In the genomic region with DNA sequence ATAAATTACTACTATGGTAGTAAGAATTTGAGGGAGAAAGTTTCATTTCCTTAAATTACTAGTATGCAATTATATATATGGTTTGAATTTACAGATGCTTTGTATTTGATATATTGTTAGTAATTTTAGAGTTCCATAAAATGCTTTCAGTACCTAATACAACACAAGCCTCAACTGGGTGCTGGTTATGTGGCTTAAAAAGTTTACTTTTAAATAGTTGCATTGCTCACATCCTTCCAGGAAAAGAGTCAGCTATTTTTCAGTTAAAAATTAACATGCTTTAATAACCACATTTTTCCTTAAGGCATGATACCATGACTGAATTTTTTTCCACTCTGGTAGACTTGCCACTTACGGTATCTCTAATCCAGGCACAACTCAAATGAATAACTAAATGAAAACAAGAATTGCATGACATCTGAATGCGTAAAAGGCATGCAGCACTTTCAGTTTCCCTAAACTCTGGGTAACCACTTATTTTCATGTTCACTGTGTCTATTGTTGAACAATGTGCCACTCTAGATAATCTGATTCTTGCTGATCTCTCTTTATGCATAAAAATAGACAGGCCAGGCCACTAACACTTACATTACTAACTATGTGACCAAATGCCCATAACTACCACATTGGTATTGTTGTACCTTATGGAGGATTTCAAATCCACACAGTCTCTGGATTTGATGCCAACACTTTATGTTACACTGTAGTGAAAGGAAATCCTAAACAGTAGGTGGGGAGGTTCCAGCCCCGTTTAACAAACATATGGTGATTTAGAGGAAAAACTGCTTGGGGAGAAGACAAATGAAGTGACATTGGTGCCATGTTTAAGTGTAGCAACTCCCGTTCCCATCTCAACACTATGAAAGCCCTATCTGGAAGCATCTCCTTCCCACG, we compare ENCODE assay signal across 8 cellular contexts. TPM values are rescaled to one million over a fixed set of nuclear protein-coding genes. Genes with fewer than 3 reads are reported as not detected.
DNase-seq lines count a peak whose midpoint lies in the region; ATAC-seq and TF ChIP-seq lines count a peak whose summit lies in the region.

No MANE protein-coding gene starts in this region.

- peak overlapping the region; percentile 1; the same call in 1 of the 2 replicates for H3K27ac ChIP-seq in GM23248
- no peak overlapping the region for H3K27ac ChIP-seq in OCI-LY7 (ENCODE audit: low read depth, low read length, poor library complexity, severe bottlenecking)
- H3K27ac ChIP-seq in substantia nigra (ENCODE audit: low read depth, low read length, poor library complexity, severe bottlenecking) = no peak overlapping the region
- no peak overlapping the region for H3K27ac ChIP-seq in RWPE1

- no TSS peak for BruUV-seq in OCI-LY7 (replicated peaks; lab: Mats Ljungman, UMichigan)

- H3K4me3 ChIP-seq in GM23248 (peak overlapping the region; percentile 36; the same call in 1 of the 2 replicates), OCI-LY7 (ENCODE audit: low read depth, low read length, poor library complexity, severe bottlenecking) (peak overlapping the region; percentile 46)

- peak; percentile 99 for ATAC-seq in GM18517 (IDR thresholded peaks at IDR 0.05; ENCODE audit: unreplicated experiment)

- H3F3A ChIP-seq in GM23248 (ENCODE audit: insufficient read depth) = no peaks in the 10 kb centered on the region

- intact Hi-C loops in OCI-LY7 (cut with micrococcal nuclease; ENCODE audit: unreplicated experiment) = no loop called here

- TF ChIP-seq CTCF in OCI-LY7 (conservative IDR thresholded peaks at IDR 0.05; ENCODE audit: low read length) (no peak), RWPE1 (conservative IDR thresholded peaks at IDR 0.05; ENCODE audit: low read depth) (no peak)

- H3K36me3 ChIP-seq in GM23248 (ENCODE audit: low read depth) (no peaks in the 10 kb centered on the region), OCI-LY7 (ENCODE audit: insufficient read depth, low read length) (no peaks in the 10 kb centered on the region)

- in situ Hi-C loops in GM23248 (cut with MboI) = no loop called here

- WGBS in GM23248 (ENCODE audit: low coverage in 1 of 2, low lambda C conversion rate in 2 of 2, missing lambda C conversion rate in 2 of 2), 2 experiments = 48 to 53% methylated on average over 5 of the region's 5 CpGs

- H3K4me1 ChIP-seq in GM23248 (ENCODE audit: insufficient read depth) = no peaks in the 10 kb centered on the region; the same call in 1 of the 2 replicates
- H3K4me1 ChIP-seq in OCI-LY7 (ENCODE audit: insufficient read depth, low read length, poor library complexity, severe bottlenecking) = peaks cover 22% of the 10 kb centered on the region

- H3K79me2 ChIP-seq in GM23248 (ENCODE audit: insufficient read depth) (no peaks in the 10 kb centered on the region), OCI-LY7 (ENCODE audit: insufficient read depth, low read depth, low read length) (no peaks in the 10 kb centered on the region)

- H3K9me3 ChIP-seq in GM23248 (ENCODE audit: low read depth) (no peaks in the 10 kb centered on the region), OCI-LY7 (ENCODE audit: low read length) (no peaks in the 10 kb centered on the region)

- H2AFZ ChIP-seq in GM23248 = peak overlapping the region; percentile 59
- peak overlapping the region; percentile 92 for H2AFZ ChIP-seq in OCI-LY7 (ENCODE audit: low read length)

- H3K9me2 ChIP-seq in GM23248 (ENCODE audit: insufficient read depth) (no peaks in the 10 kb centered on the region), OCI-LY7 (ENCODE audit: insufficient read depth, low read length) (no peaks in the 10 kb centered on the region)

- H3K4me2 ChIP-seq in GM23248 (ENCODE audit: unreplicated experiment) = peak overlapping the region; percentile 30
- peak overlapping the region; percentile 73 for H3K4me2 ChIP-seq in OCI-LY7 (ENCODE audit: low read length)

- peak; percentile 40 for DNase-seq in GM23248
- peak; percentile 29 for DNase-seq in OCI-LY7 (ENCODE audit: low spot score)
- peak; percentile 99 for DNase-seq in kidney tubule cell (ENCODE audit: low spot score)
- DNase-seq in D341Med (ENCODE audit: low spot score) = no peak
- DNase-seq in substantia nigra (lab: John Stamatoyannopoulos, UW) = no peak
- no peak for DNase-seq in COLO668 (lab: John Stamatoyannopoulos, UW; ENCODE audit: unreplicated experiment)
- DNase-seq in RWPE1 (ENCODE audit: low spot score) = no peak

- H3K9ac ChIP-seq in GM23248 = no peak overlapping the region; the same call in 1 of the 2 replicates

- CTCF ChIA-PET in OCI-LY7 (lab: Charles Lee; ENCODE audit: unreplicated experiment) = no interaction called here
- CTCF ChIA-PET in RWPE1 (lab: Yijun Ruan, JAX) = no interaction called here

- H3K27me3 ChIP-seq in GM23248 (replicated peaks; ENCODE audit: insufficient read depth) = no peaks in the 10 kb centered on the region

- POLR2A ChIA-PET in OCI-LY7 (lab: Charles Lee) = no interaction called here
- POLR2A ChIA-PET in RWPE1 (lab: Yijun Ruan, JAX; ENCODE audit: low non-redundant PET) = no interaction called here

- no peaks in the 10 kb centered on the region for H4K20me1 ChIP-seq in GM23248 (ENCODE audit: insufficient read depth)
- no peaks in the 10 kb centered on the region for H4K20me1 ChIP-seq in OCI-LY7 (ENCODE audit: insufficient read depth, low read length)

RNA-seq across cellular contexts. Expression of a gene that starts 35.5 kb away (rescaled TPM):
- 129 and 146 TPM in 2 replicates for total RNA-seq in GM23248 (2014; rRNA removed; shearing (Covaris generic))
- polyA plus RNA-seq in GM23248 (2016; fragmentation: Nextera tagmentation; extraction: Ambion mirVana) = 97.0 and 101 TPM in 2 replicates
- total RNA-seq in OCI-LY7 (2014; rRNA removed; shearing (Covaris generic)) = 45.4 and 51.1 TPM in 2 replicates
- 56.3 and 58.8 TPM in 2 replicates for total RNA-seq in OCI-LY7 (2022)

Comparison
In these comparisons a context has a peak if more than half of its experiments do, and no peak if none do; other contexts are left out.
1. DNase-seq: peak in GM23248 (single experiment), OCI-LY7 (single experiment) and kidney tubule cell (single experiment); none in D341Med (single experiment), substantia nigra (0 of 49), COLO668 (single experiment) and RWPE1 (single experiment).